1 cellular context compared by ENCODE assay signal in the genomic region with DNA sequence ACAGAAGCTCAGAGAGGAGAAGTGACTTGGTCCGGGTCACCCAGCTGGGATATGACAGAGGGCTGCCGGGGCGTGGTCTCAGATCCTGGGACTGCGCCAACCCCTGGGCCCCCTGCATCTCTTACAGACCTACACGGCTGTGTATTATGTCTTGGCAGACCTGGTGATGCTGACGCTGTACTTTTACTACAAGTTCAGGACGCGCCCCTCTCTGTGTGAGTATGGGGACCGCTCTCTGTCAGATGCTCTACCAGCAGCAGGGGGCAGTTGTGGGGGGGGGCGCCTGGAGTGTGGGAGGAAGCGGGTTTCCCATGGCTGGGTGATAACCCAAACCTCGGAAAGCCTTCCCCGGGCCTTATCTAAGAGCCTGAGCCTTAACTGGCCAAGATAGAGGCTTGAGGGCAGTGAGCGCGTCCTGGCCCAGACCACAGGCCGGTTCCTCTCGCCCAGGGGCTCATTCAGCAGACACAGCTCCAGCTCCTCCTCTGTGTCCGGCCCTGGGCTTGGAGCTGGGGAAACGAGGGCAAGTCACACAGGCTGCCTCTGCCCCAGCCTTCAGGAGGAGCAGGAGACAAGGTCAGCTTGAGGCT.
TF ChIP-seq lines count a peak whose summit lies in the region.

No MANE protein-coding gene starts in this region.

TF ChIP-seq in K562, 482 proteins besides CTCF, POLR2A, EP300 and RAD21 (continued from another document and continues in another):
- TF ChIP-seq PBX2 (CRISPR knock-in tag; IDR thresholded peaks at IDR 0.05; ENCODE audit: low read depth) (no peak), PBX2 (tag; conservative IDR thresholded peaks at IDR 0.05; ENCODE audit: low read depth) (no peak), NFIX (CRISPR knock-in tag; IDR thresholded peaks at IDR 0.05; ENCODE audit: low read depth) (no peak), PYGO2 (tag; IDR thresholded peaks at IDR 0.05) (no peak), UBTF (IDR thresholded peaks at IDR 0.05; ENCODE audit: borderline replicate concordance in 1 of 2, low read depth in 2 of 2, low read length in 2 of 2) (peak; percentile 43 to 91; a peak in 3 of 4 replicates), FUS (optimal IDR thresholded peaks at IDR 0.05; ENCODE audit: low read depth, low read length) (no peak), ZBTB11 (CRISPR knock-in tag; IDR thresholded peaks at IDR 0.05) (peak in 1 of 3 experiments; percentile 37; a peak in 1 of 6 replicates), SAFB (IDR thresholded peaks at IDR 0.05; ENCODE audit: borderline replicate concordance, low read depth, low read length) (no peak), RB1 (IDR thresholded peaks at IDR 0.05; ENCODE audit: low read depth) (no peak; the same call in 1 of the 2 replicates), GATA2 (CRISPR knock-in tag; IDR thresholded peaks at IDR 0.05) (peak; percentile 81), CREM (IDR thresholded peaks at IDR 0.05; ENCODE audit: low read depth) (peak; percentile 22; the same call in 1 of the 2 replicates), CREB1 (IDR thresholded peaks at IDR 0.05) (no peak), CREB1 (CRISPR knock-in tag; IDR thresholded peaks at IDR 0.05) (no peak), CHD1 (IDR thresholded peaks at IDR 0.05; ENCODE audit: low read length) (no peak), U2AF2 (optimal IDR thresholded peaks at IDR 0.05; ENCODE audit: low read depth, low read length) (no peak), DPF2 (IDR thresholded peaks at IDR 0.05) (peak; percentile 77), TEAD4 (IDR thresholded peaks at IDR 0.05; ENCODE audit: low read length) (peak; percentile 67), TEAD4 (CRISPR knock-in tag; IDR thresholded peaks at IDR 0.05; ENCODE audit: borderline replicate concordance) (no peak), POU5F1 (IDR thresholded peaks at IDR 0.05; ENCODE audit: borderline replicate concordance, low read depth, low read length, partially characterized antibody) (no peak), MCM3 (IDR thresholded peaks at IDR 0.05) (no peak), ZNF253 (CRISPR knock-in tag; conservative IDR thresholded peaks at IDR 0.05) (no peak), TAF15 (IDR thresholded peaks at IDR 0.05; ENCODE audit: low read depth, low read length) (no peak), POLR2AphosphoS5 (IDR thresholded peaks at IDR 0.05; ENCODE audit: control insufficient read depth, insufficient read depth, low read depth, low read length) (peak; percentile 64; the same call in 1 of the 2 replicates), TCF3 (CRISPR knock-in tag; IDR thresholded peaks at IDR 0.05) (peak; percentile 91), PML (IDR thresholded peaks at IDR 0.05; ENCODE audit: low read length) (peak; percentile 43; the same call in 1 of the 2 replicates)
- TF ChIP-seq, protein P1, sequence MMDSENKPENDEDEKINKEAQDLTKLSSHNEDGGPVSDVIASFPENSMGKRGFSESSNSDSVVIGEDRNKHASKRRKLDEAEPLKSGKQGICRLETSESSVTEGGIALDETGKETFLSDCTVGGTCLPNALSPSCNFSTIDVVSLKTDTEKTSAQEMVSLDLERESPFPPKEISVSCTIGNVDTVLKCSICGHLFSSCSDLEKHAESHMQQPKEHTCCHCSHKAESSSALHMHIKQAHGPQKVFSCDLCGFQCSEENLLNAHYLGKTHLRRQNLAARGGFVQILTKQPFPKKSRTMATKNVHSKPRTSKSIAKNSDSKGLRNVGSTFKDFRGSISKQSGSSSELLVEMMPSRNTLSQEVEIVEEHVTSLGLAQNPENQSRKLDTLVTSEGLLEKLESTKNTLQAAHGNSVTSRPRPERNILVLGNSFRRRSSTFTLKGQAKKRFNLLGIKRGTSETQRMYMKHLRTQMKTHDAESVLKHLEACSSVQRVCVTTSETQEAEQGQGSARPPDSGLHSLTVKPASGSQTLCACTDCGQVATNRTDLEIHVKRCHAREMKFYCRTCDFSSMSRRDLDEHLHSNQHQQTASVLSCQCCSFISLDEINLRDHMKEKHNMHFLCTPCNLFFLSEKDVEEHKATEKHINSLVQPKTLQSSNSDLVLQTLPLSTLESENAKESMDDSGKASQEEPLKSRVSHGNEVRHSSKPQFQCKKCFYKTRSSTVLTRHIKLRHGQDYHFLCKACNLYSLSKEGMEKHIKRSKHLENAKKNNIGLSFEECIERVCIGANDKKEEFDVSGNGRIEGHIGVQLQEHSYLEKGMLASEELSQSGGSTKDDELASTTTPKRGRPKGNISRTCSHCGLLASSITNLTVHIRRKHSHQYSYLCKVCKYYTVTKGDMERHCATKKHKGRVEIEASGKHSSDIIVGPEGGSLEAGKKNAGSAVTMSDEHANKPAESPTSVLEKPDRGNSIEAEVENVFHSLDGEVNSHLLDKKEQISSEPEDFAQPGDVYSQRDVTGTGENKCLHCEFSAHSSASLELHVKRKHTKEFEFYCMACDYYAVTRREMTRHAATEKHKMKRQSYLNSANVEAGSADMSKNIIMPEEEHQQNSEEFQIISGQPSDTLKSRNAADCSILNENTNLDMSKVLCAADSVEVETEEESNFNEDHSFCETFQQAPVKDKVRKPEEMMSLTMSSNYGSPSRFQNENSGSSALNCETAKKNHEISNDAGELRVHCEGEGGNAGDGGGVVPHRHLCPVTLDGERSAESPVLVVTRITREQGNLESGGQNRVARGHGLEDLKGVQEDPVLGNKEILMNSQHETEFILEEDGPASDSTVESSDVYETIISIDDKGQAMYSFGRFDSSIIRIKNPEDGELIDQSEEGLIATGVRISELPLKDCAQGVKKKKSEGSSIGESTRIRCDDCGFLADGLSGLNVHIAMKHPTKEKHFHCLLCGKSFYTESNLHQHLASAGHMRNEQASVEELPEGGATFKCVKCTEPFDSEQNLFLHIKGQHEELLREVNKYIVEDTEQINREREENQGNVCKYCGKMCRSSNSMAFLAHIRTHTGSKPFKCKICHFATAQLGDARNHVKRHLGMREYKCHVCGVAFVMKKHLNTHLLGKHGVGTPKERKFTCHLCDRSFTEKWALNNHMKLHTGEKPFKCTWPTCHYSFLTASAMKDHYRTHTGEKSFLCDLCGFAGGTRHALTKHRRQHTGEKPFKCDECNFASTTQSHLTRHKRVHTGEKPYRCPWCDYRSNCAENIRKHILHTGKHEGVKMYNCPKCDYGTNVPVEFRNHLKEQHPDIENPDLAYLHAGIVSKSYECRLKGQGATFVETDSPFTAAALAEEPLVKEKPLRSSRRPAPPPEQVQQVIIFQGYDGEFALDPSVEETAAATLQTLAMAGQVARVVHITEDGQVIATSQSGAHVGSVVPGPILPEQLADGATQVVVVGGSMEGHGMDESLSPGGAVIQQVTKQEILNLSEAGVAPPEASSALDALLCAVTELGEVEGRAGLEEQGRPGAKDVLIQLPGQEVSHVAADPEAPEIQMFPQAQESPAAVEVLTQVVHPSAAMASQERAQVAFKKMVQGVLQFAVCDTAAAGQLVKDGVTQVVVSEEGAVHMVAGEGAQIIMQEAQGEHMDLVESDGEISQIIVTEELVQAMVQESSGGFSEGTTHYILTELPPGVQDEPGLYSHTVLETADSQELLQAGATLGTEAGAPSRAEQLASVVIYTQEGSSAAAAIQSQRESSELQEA (IDR thresholded peaks at IDR 0.05; ENCODE audit: low read depth), result no peak
- TF ChIP-seq, protein P2, sequence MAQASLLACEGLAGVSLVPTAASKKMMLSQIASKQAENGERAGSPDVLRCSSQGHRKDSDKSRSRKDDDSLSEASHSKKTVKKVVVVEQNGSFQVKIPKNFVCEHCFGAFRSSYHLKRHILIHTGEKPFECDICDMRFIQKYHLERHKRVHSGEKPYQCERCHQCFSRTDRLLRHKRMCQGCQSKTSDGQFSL (CRISPR knock-in tag; IDR thresholded peaks at IDR 0.05), result peak; percentile 97
- TF ChIP-seq, protein P2 (tag; IDR thresholded peaks at IDR 0.05), result peak in 1 of 2 experiments; percentile 77; a peak in 2 of 4 replicates
- TF ChIP-seq, protein P3, sequence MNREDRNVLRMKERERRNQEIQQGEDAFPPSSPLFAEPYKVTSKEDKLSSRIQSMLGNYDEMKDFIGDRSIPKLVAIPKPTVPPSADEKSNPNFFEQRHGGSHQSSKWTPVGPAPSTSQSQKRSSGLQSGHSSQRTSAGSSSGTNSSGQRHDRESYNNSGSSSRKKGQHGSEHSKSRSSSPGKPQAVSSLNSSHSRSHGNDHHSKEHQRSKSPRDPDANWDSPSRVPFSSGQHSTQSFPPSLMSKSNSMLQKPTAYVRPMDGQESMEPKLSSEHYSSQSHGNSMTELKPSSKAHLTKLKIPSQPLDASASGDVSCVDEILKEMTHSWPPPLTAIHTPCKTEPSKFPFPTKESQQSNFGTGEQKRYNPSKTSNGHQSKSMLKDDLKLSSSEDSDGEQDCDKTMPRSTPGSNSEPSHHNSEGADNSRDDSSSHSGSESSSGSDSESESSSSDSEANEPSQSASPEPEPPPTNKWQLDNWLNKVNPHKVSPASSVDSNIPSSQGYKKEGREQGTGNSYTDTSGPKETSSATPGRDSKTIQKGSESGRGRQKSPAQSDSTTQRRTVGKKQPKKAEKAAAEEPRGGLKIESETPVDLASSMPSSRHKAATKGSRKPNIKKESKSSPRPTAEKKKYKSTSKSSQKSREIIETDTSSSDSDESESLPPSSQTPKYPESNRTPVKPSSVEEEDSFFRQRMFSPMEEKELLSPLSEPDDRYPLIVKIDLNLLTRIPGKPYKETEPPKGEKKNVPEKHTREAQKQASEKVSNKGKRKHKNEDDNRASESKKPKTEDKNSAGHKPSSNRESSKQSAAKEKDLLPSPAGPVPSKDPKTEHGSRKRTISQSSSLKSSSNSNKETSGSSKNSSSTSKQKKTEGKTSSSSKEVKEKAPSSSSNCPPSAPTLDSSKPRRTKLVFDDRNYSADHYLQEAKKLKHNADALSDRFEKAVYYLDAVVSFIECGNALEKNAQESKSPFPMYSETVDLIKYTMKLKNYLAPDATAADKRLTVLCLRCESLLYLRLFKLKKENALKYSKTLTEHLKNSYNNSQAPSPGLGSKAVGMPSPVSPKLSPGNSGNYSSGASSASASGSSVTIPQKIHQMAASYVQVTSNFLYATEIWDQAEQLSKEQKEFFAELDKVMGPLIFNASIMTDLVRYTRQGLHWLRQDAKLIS (CRISPR knock-in tag; IDR thresholded peaks at IDR 0.05), result no peak
- TF ChIP-seq, protein P4, sequence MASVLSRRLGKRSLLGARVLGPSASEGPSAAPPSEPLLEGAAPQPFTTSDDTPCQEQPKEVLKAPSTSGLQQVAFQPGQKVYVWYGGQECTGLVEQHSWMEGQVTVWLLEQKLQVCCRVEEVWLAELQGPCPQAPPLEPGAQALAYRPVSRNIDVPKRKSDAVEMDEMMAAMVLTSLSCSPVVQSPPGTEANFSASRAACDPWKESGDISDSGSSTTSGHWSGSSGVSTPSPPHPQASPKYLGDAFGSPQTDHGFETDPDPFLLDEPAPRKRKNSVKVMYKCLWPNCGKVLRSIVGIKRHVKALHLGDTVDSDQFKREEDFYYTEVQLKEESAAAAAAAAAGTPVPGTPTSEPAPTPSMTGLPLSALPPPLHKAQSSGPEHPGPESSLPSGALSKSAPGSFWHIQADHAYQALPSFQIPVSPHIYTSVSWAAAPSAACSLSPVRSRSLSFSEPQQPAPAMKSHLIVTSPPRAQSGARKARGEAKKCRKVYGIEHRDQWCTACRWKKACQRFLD (CRISPR knock-in tag; IDR thresholded peaks at IDR 0.05), result peak; percentile 28; the same call in 1 of the 2 replicates
